Comparison of ENCODE assay signal across 10 cellular contexts in the genomic region with DNA sequence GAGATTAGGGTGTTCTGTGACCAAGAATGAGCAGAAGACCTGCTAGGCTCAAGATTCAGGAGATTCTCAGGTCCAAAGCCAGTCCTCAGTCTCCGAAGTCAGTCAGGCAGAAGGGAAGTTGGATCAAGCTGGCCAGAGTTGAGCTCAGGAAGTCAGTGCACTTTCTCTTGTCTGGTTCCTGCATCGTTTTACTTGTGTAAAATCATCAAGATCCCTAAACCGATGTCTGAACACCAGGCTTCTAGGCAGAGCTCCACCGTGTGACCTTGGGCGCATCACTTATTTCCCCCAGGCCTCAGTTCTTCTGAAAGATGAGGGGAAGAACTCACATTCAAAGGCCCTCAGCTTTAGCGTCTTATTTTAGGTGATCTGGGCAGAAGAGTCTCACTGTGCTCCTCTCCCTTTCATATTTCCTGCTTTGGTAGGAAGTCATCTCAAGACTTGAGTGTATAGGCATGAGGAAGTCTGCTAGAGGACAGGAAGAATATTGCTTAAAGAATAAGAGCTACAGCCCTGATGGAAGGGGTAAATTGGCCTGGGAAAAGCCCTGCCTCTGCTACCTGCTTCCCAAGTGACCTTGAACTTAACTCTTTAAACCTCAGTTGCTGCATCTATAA. TPM values are rescaled to one million over a fixed set of nuclear protein-coding genes. Genes with fewer than 3 reads are reported as not detected.
DNase-seq lines count a peak whose midpoint lies in the region; ATAC-seq and TF ChIP-seq lines count a peak whose summit lies in the region.
"Had no signal": no experiment of that assay in that cellular context is flagged by ENCODE, and none has a peak within 500 bp of the region (broad histone marks: within the 10 kb centered on the region; RNA-seq: fewer than 3 reads in every experiment).

No MANE protein-coding gene starts in this region.

- H3K27me3 ChIP-seq in breast epithelium (no peaks in the 10 kb centered on the region), upper lobe of right lung (no peaks in the 10 kb centered on the region), left ventricle myocardium inferior (ENCODE audit: low read depth) (no peaks in the 10 kb centered on the region)

- H3K4me1 ChIP-seq in breast epithelium (peaks cover 4 to 29% of the 10 kb centered on the region in 2 donors), upper lobe of right lung (peaks cover 49% of the 10 kb centered on the region), left ventricle myocardium inferior (peaks cover 62% of the 10 kb centered on the region)

- no peaks in the 10 kb centered on the region for H3K36me3 Mint-ChIP-seq in MCF 10A (ENCODE audit: insufficient read depth, unreplicated experiment)
- no peaks in the 10 kb centered on the region for H3K36me3 Mint-ChIP-seq in activated CD4-positive, alpha-beta memory T cell treated with anti-CD3 and anti-CD28 coated beads for 36 hours

- ATAC-seq in upper lobe of right lung = peak; percentile 17
- ATAC-seq in activated CD4-positive, CD25-positive, alpha-beta regulatory T cell treated with anti-CD3 and anti-CD28 coated beads, Interleukin-2, amount 50 U/mL, for 24 hours = no peak

- peaks cover 59% of the 10 kb centered on the region for H3K4me1 Mint-ChIP-seq in MCF 10A (ENCODE audit: insufficient read depth, unreplicated experiment)
- peaks cover 57% of the 10 kb centered on the region for H3K4me1 Mint-ChIP-seq in activated CD4-positive, alpha-beta memory T cell treated with anti-CD3 and anti-CD28 coated beads for 36 hours (ENCODE audit: low read depth)

- no peaks in the 10 kb centered on the region for H3K9me3 Mint-ChIP-seq in MCF 10A (ENCODE audit: unreplicated experiment)
- H3K9me3 Mint-ChIP-seq in activated CD4-positive, alpha-beta memory T cell treated with anti-CD3 and anti-CD28 coated beads for 36 hours = no peaks in the 10 kb centered on the region

- CTCF ChIA-PET in MCF 10A (lab: Yijun Ruan, JAX) = interaction anchor here (1.0 to 2.0 kb wide), 4 partner anchors 11 to 465 kb away, joined by 3 to 7 read pairs (median 5); no protein-coding TSS in a partner anchor
- CTCF ChIA-PET in activated CD4-positive, alpha-beta memory T cell treated with anti-CD3 and anti-CD28 coated beads for 36 hours (lab: Charles Lee) = interaction anchor here (0.7 to 2.2 kb wide), 6 partner anchors 11 to 374 kb away, joined by 3 to 10 read pairs (median 4); no protein-coding TSS in a partner anchor

- no peak overlapping the region for H3K4me3 ChIP-seq in breast epithelium
- H3K4me3 ChIP-seq in upper lobe of right lung = no peak overlapping the region
- H3K4me3 ChIP-seq in left ventricle myocardium inferior = no peak overlapping the region

- DNase-seq in MCF 10A (ENCODE audit: unreplicated experiment) = no peak
- DNase-seq in breast epithelium (ENCODE audit: low spot score in 2 of 2) = no peak
- no peak for DNase-seq in activated CD4-positive, alpha-beta memory T cell treated with anti-CD3 and anti-CD28 coated beads for 36 hours
- DNase-seq in kidney tubule cell (ENCODE audit: low spot score) = peak; percentile 41
- no peak for DNase-seq in upper lobe of right lung
- DNase-seq in left ventricle myocardium inferior = no peak
- DNase-seq in NCI-H1930 (lab: John Stamatoyannopoulos, UW) = no peak
- DNase-seq: activated CD8-positive, alpha-beta memory T cell treated with anti-CD3 and anti-CD28 coated beads for 24 hours; NCI-H187 had no signal

- H3K27ac ChIP-seq in breast epithelium (no peak overlapping the region), upper lobe of right lung (no peak overlapping the region), left ventricle myocardium inferior (replicated peaks) (no peak overlapping the region)

- POLR2A ChIA-PET in MCF 10A (lab: Yijun Ruan, JAX) = interaction anchor here (0.8 to 1.9 kb wide), 5 partner anchors 12 to 215 kb away, joined by 3 to 12 read pairs (median 4); no protein-coding TSS in a partner anchor
- POLR2A ChIA-PET in activated CD4-positive, alpha-beta memory T cell treated with anti-CD3 and anti-CD28 coated beads for 36 hours (lab: Charles Lee) = interaction anchor here (0.6 to 1.2 kb wide), 2 partner anchors 9 to 19 kb away, joined by 3 to 4 read pairs; no protein-coding TSS in a partner anchor

- intact Hi-C loops in MCF 10A (cut with micrococcal nuclease) = loop anchor here (2.0 kb wide), 1 partner anchor 229 kb away; no protein-coding TSS in a partner anchor
- intact Hi-C loops in breast epithelium (cut with DNase I; ENCODE audit: low total_unique reads) = no loop called here
- intact Hi-C loops in activated CD4-positive, alpha-beta memory T cell treated with anti-CD3 and anti-CD28 coated beads for 36 hours (cut with micrococcal nuclease) = loop anchor here (2.0 kb wide), 1 partner anchor 33 kb away; no protein-coding TSS in a partner anchor
- intact Hi-C loops in upper lobe of right lung (cut with DNase I) = no loop called here
- intact Hi-C loops in left ventricle myocardium inferior (cut with micrococcal nuclease) = no loop called here

- no peak for TF ChIP-seq CTCF in MCF 10A (IDR thresholded peaks at IDR 0.05; ENCODE audit: unreplicated experiment)
- TF ChIP-seq CTCF in breast epithelium (IDR thresholded peaks at IDR 0.05) = no peak
- no peak for TF ChIP-seq CTCF in upper lobe of right lung (IDR thresholded peaks at IDR 0.05)
- no peak for TF ChIP-seq CTCF in left ventricle myocardium inferior (IDR thresholded peaks at IDR 0.05; ENCODE audit: borderline replicate concordance)

- H3K36me3 ChIP-seq in breast epithelium (no peaks in the 10 kb centered on the region), upper lobe of right lung (no peaks in the 10 kb centered on the region), left ventricle myocardium inferior (no peaks in the 10 kb centered on the region)

- no peak for TF ChIP-seq POLR2A in breast epithelium (IDR thresholded peaks at IDR 0.05)

- no peaks in the 10 kb centered on the region for H3K9me3 ChIP-seq in breast epithelium
- no peaks in the 10 kb centered on the region for H3K9me3 ChIP-seq in upper lobe of right lung
- no peaks in the 10 kb centered on the region for H3K9me3 ChIP-seq in left ventricle myocardium inferior (replicated peaks)

- H3K27ac Mint-ChIP-seq in MCF 10A (ENCODE audit: low read depth, unreplicated experiment) = peak overlapping the region; percentile 53
- H3K27ac Mint-ChIP-seq in activated CD4-positive, alpha-beta memory T cell treated with anti-CD3 and anti-CD28 coated beads for 36 hours = peak overlapping the region; percentile 59

- no peaks in the 10 kb centered on the region for H3K27me3 Mint-ChIP-seq in MCF 10A (ENCODE audit: insufficient read depth, unreplicated experiment)
- no peaks in the 10 kb centered on the region for H3K27me3 Mint-ChIP-seq in activated CD4-positive, alpha-beta memory T cell treated with anti-CD3 and anti-CD28 coated beads for 36 hours

- H3K4me3 Mint-ChIP-seq in MCF 10A (ENCODE audit: unreplicated experiment) = no peak overlapping the region
- H3K4me3 Mint-ChIP-seq in activated CD4-positive, alpha-beta memory T cell treated with anti-CD3 and anti-CD28 coated beads for 36 hours = no peak overlapping the region

- no TSS peak for BruUV-seq in MCF 10A (replicated peaks; lab: Mats Ljungman, UMichigan)

RNA-seq across cellular contexts. Expression of a gene that starts 20.2 kb away (rescaled TPM):
- total RNA-seq in MCF 10A (2022) = 92.4 and 98.3 TPM in 2 replicates
- 10 to 100 TPM; 21.1 to 36.1 (median 31.8) TPM for total RNA-seq in breast epithelium
- total RNA-seq in activated CD4-positive, alpha-beta memory T cell treated with anti-CD3 and anti-CD28 coated beads for 36 hours = 10 to 100 TPM; 40.4 to 44.2 TPM
- 43.9 TPM for total RNA-seq in upper lobe of right lung
- 38.5 TPM for total RNA-seq in left ventricle myocardium inferior

RNA-seq across cellular contexts. Expression of a gene that starts 42.7 kb away (rescaled TPM):
- total RNA-seq in MCF 10A (2022) (23.4 and 27.2 TPM in 2 replicates), breast epithelium (10 to 100 TPM in 2 of 3 donors, 1 to 10 TPM in 1; 7.4 to 29.3 (median 28.5) TPM), upper lobe of right lung (23.0 TPM), left ventricle myocardium inferior (17.2 TPM)
- total RNA-seq in activated CD4-positive, alpha-beta memory T cell treated with anti-CD3 and anti-CD28 coated beads for 36 hours = 10 to 100 TPM; 60.9 to 63.2 TPM

Comparison
In these comparisons a context has a peak if more than half of its experiments do, and no peak if none do; other contexts are left out.
1. intact Hi-C loops: an anchor here in MCF 10A (2.0 kb wide) and activated CD4-positive, alpha-beta memory T cell treated with anti-CD3 and anti-CD28 coated beads for 36 hours (2.0 kb wide); none called in breast epithelium, upper lobe of right lung and left ventricle myocardium inferior.